Comparison of ENCODE assay signal across 19 cellular contexts in genomic region chr20:20552076-20552475, GRCh38.
DNase-seq lines count a peak whose midpoint lies in the region; ATAC-seq and TF ChIP-seq lines count a peak whose summit lies in the region.
"Had no signal": no experiment of that assay in that cellular context is flagged by ENCODE, and none has a peak within 500 bp of the region (broad histone marks: within the 10 kb centered on the region; RNA-seq: fewer than 3 reads in every experiment).

No MANE protein-coding gene starts in this region.

- no peak for TF ChIP-seq EP300 in esophagus muscularis mucosa (IDR thresholded peaks at IDR 0.05)

- CTCF ChIA-PET in PC-3 (lab: Charles Lee), result no interaction called here

- H3K4me1 ChIP-seq in PC-3 (ENCODE audit: insufficient read depth, low read length) (peaks cover 50% of the 10 kb centered on the region), spleen (peaks cover 0 to 17% (median 0%) of the 10 kb centered on the region in 6 donors), esophagus muscularis mucosa (no peaks in the 10 kb centered on the region)
- H3K4me1 ChIP-seq: breast epithelium, psoas muscle had no signal

- H3K79me2 ChIP-seq in PC-3 (ENCODE audit: low read length), result no peaks in the 10 kb centered on the region

- H4K20me1 ChIP-seq in PC-3 (ENCODE audit: low read length), result no peaks in the 10 kb centered on the region

- 93 to 97% (median 95%) methylated on average over 4 of the region's 4 CpGs for WGBS in spleen, 5 donors
- 92% methylated on average over 4 of the region's 4 CpGs for WGBS in esophagus muscularis mucosa

- H3K9me2 ChIP-seq in PC-3 (replicated peaks; ENCODE audit: low read length), result no peaks in the 10 kb centered on the region

- intact Hi-C loops in PC-3 (cut with micrococcal nuclease), result no loop called here
- intact Hi-C loops in spleen (cut with DNase I; ENCODE audit: low total_unique reads), result no loop called here
- intact Hi-C loops in esophagus muscularis mucosa (cut with DNase I), result no loop called here

- ATAC-seq in PC-3, result no peak
- ATAC-seq: activated naive CD8-positive, alpha-beta T cell treated with anti-CD3 and anti-CD28 coated beads, Interleukin-2, amount 50 U/mL, for 24 hours; naive thymus-derived CD8-positive, alpha-beta T cell; psoas muscle had no signal

- H3K27ac ChIP-seq in PC-3 (ENCODE audit: low read length), result no peak overlapping the region
- H3K27ac ChIP-seq in spleen, result no peak overlapping the region
- H3K27ac ChIP-seq in esophagus muscularis mucosa (replicated peaks in 1 of 4), result no peak overlapping the region
- H3K27ac ChIP-seq: 22Rv1, breast epithelium, KMS-11, psoas muscle had no signal

- H3K27me3 ChIP-seq in PC-3 (ENCODE audit: low read length) (no peaks in the 10 kb centered on the region), spleen (replicated peaks in 1 of 7) (no peaks in the 10 kb centered on the region), esophagus muscularis mucosa (no peaks in the 10 kb centered on the region)
- H3K27me3 ChIP-seq: breast epithelium had no signal

- POLR2A ChIA-PET in PC-3 (lab: Charles Lee; ENCODE audit: unreplicated experiment), result no interaction called here

- H3K4me3 ChIP-seq in PC-3 (ENCODE audit: low read length) (no peak overlapping the region), spleen (no peak overlapping the region), esophagus muscularis mucosa (no peak overlapping the region)
- H3K4me3 ChIP-seq: breast epithelium, psoas muscle had no signal

- H3K9ac ChIP-seq in PC-3 (ENCODE audit: low read length), result no peak overlapping the region
- H3K9ac ChIP-seq: KMS-11 had no signal

- BruUV-seq in PC-3 (replicated peaks; lab: Mats Ljungman, UMichigan), result no TSS peak

- H2AFZ ChIP-seq in PC-3 (ENCODE audit: low read length), result no peak overlapping the region

- H3F3A ChIP-seq in PC-3 (ENCODE audit: low read length, unreplicated experiment), result peaks cover 4% of the 10 kb centered on the region

- DNase-seq in NCI-H1436 (lab: John Stamatoyannopoulos, UW) (peak; percentile 23), NCI-H1436 treated with DMSO at 0.1 percent for 48 hours (lab: John Stamatoyannopoulos, UW) (no peak), NCI-H2171 treated with DMSO at 0.1 percent for 48 hours (lab: John Stamatoyannopoulos, UW) (peak; percentile 98), PC-3 (no peak), occipital lobe (lab: John Stamatoyannopoulos, UW) (no peak), spleen (no peak), esophagus muscularis mucosa (ENCODE audit: extremely low spot score) (no peak)
- no peak for DNase-seq in NK-92 treated with Interleukin-12 subunit alpha and Interleukin-12 subunit beta, amount 100 ng/mL, for 24 hours (lab: John Stamatoyannopoulos, UW)
- DNase-seq: activated naive CD8-positive, alpha-beta T cell treated with anti-CD3 and anti-CD28 coated beads, Interleukin-2, amount 50 U/mL, for 24 hours; Calu3; dermis blood vessel endothelial cell; foreskin melanocyte; mesendoderm; naive thymus-derived CD8-positive, alpha-beta T cell; psoas muscle; stimulated activated CD8-positive, alpha-beta memory T cell treated with anti-CD3 and anti-CD28 coated beads, Interleukin-4, amount 100 ng/mL, for 48 hours had no signal

- H3K36me3 ChIP-seq in PC-3 (ENCODE audit: low read depth, low read length) (no peaks in the 10 kb centered on the region), spleen (peaks cover 0 to 58% (median under 1%) of the 10 kb centered on the region in 6 donors), esophagus muscularis mucosa (peaks cover 0 to 27% (median 9%) of the 10 kb centered on the region in 4 donors)
- H3K36me3 ChIP-seq: breast epithelium had no signal

- H3K9me3 ChIP-seq in PC-3 (ENCODE audit: low read length) (no peaks in the 10 kb centered on the region), spleen (peaks cover 0 to 11% (median 3%) of the 10 kb centered on the region in 8 donors), esophagus muscularis mucosa (no peaks in the 10 kb centered on the region)

- TF ChIP-seq CTCF in PC-3 (conservative IDR thresholded peaks at IDR 0.05; ENCODE audit: low read depth, low read length) (no peak), spleen (IDR thresholded peaks at IDR 0.05 in 8 of 11, conservative IDR thresholded peaks at IDR 0.05 in 3 of 11) (no peak), esophagus muscularis mucosa (IDR thresholded peaks at IDR 0.05) (no peak)

- peak overlapping the region; percentile 27 for H3K4me2 ChIP-seq in PC-3 (ENCODE audit: low read length)
- H3K4me2 ChIP-seq: KMS-11 had no signal

- TF ChIP-seq POLR2A in spleen (IDR thresholded peaks at IDR 0.05) (no peak), esophagus muscularis mucosa (IDR thresholded peaks at IDR 0.05; ENCODE audit: low read depth) (no peak)

Comparison
In these comparisons a context has a peak if more than half of its experiments do, and no peak if none do; other contexts are left out.
1. DNase-seq: peak in NCI-H1436 (single experiment) and NCI-H2171 treated with DMSO at 0.1 percent for 48 hours (single experiment); none in NCI-H1436 treated with DMSO at 0.1 percent for 48 hours (single experiment), PC-3 (single experiment), occipital lobe (single experiment), NK-92 treated with Interleukin-12 subunit alpha and Interleukin-12 subunit beta, amount 100 ng/mL, for 24 hours (single experiment), spleen (single experiment) and esophagus muscularis mucosa (single experiment).